In the genomic region with DNA sequence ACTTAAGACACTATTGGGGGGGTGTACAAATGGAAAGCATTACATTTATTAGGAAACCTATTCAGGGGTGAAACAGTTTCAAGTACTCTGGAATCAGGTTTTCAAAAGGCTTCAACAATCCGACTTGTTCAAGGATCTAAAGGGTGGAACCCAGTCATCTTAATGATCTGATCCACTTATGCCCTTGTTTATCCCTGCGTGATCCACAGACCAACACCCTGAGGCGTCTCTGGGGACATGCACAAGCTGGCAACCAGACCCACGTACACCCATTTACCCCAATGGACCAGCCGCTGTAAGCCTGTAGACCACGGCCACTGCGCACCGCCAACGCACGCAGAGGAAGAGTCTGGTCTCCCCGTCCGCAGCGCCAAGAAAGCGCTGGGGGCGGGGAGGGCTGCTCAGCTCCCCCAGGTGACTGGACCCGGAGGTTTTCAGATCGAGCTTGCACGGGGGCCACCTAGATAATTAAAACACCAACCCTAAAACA, we compare ENCODE assay signal across 2 cellular contexts.
A peak's percentile ranks its signal among the peaks of the same experiment; 100 is the strongest.
TF ChIP-seq lines count a peak whose summit lies in the region.

No MANE protein-coding gene starts in this region.

TF ChIP-seq in K562, 482 proteins besides CTCF, POLR2A, EP300 and RAD21 (continues in another document):
- peak; percentile 28; the same call in 1 of the 2 replicates for TF ChIP-seq CXXC5 (CRISPR knock-in tag; IDR thresholded peaks at IDR 0.05)
- TF ChIP-seq FOXJ2 (tag; IDR thresholded peaks at IDR 0.05) = no peak
- TF ChIP-seq TCF7L2 (IDR thresholded peaks at IDR 0.05; ENCODE audit: low read depth, low read length) = no peak
- TF ChIP-seq ZNF23 (CRISPR knock-in tag; IDR thresholded peaks at IDR 0.05) = no peak
- no peak for TF ChIP-seq AFF4 (CRISPR knock-in tag; IDR thresholded peaks at IDR 0.05)
- TF ChIP-seq, protein P1, sequence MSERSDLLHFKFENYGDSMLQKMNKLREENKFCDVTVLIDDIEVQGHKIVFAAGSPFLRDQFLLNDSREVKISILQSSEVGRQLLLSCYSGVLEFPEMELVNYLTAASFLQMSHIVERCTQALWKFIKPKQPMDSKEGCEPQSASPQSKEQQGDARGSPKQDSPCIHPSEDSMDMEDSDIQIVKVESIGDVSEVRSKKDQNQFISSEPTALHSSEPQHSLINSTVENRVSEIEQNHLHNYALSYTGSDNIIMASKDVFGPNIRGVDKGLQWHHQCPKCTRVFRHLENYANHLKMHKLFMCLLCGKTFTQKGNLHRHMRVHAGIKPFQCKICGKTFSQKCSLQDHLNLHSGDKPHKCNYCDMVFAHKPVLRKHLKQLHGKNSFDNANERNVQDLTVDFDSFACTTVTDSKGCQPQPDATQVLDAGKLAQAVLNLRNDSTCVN (CRISPR knock-in tag; IDR thresholded peaks at IDR 0.05) = peak; percentile 72; the same call in 1 of the 2 replicates
- 0 out of 2 replicates have a peak, but pooled peaks have one; percentile 4 for TF ChIP-seq BHLHE40 (IDR thresholded peaks at IDR 0.05; ENCODE audit: low read length)
- TF ChIP-seq, protein P2, sequence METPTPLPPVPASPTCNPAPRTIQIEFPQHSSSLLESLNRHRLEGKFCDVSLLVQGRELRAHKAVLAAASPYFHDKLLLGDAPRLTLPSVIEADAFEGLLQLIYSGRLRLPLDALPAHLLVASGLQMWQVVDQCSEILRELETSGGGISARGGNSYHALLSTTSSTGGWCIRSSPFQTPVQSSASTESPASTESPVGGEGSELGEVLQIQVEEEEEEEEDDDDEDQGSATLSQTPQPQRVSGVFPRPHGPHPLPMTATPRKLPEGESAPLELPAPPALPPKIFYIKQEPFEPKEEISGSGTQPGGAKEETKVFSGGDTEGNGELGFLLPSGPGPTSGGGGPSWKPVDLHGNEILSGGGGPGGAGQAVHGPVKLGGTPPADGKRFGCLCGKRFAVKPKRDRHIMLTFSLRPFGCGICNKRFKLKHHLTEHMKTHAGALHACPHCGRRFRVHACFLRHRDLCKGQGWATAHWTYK (CRISPR knock-in tag; IDR thresholded peaks at IDR 0.05) = peak; percentile 32; the same call in 1 of the 2 replicates
- TF ChIP-seq ZNF274 (IDR thresholded peaks at IDR 0.05; ENCODE audit: borderline replicate concordance, low read depth, low read length) = no peak
- TF ChIP-seq MIER1 (IDR thresholded peaks at IDR 0.05; ENCODE audit: low read depth) = no peak
- TF ChIP-seq ZNF395 (CRISPR knock-in tag; IDR thresholded peaks at IDR 0.05) = peak; percentile 57; the same call in 1 of the 2 replicates
- 0 out of 2 replicates have a peak, but pooled peaks have one; percentile 2 for TF ChIP-seq CHD2 (IDR thresholded peaks at IDR 0.05; ENCODE audit: low read depth, low read length)
- no peak for TF ChIP-seq HES1 (IDR thresholded peaks at IDR 0.05; ENCODE audit: low read depth)
- peak; percentile 68 to 75 for TF ChIP-seq NRF1 (conservative IDR thresholded peaks at IDR 0.05 in 1 of 2, IDR thresholded peaks at IDR 0.05 in 1 of 2)
- TF ChIP-seq ZKSCAN1 (IDR thresholded peaks at IDR 0.05; ENCODE audit: low read depth, low read length) = peak; percentile 45; the same call in 1 of the 2 replicates
- TF ChIP-seq RNF2 (IDR thresholded peaks at IDR 0.05) = no peak
- 0 out of 4 replicates have a peak, but pooled peaks of 1 of the 2 experiments have one; percentile 16 for TF ChIP-seq MAZ (CRISPR knock-in tag; conservative IDR thresholded peaks at IDR 0.05 in 1 of 2, IDR thresholded peaks at IDR 0.05 in 1 of 2)
- TF ChIP-seq MYC (IDR thresholded peaks at IDR 0.05; ENCODE audit: low read depth, low read length) = no peak
- no peak for TF ChIP-seq MYC (CRISPR knock-in tag; IDR thresholded peaks at IDR 0.05; ENCODE audit: borderline replicate concordance, low read depth)
- peak; percentile 3; the same call in 1 of the 2 replicates for TF ChIP-seq CREB1 (IDR thresholded peaks at IDR 0.05)
- no peak for TF ChIP-seq CREB1 (CRISPR knock-in tag; IDR thresholded peaks at IDR 0.05)

TF ChIP-seq in liver, 16 proteins besides CTCF, POLR2A, EP300 and RAD21:
- TF ChIP-seq YY1 (IDR thresholded peaks at IDR 0.05) = no peak
- no peak for TF ChIP-seq ATF3 (IDR thresholded peaks at IDR 0.05)
- TF ChIP-seq HNF4G (IDR thresholded peaks at IDR 0.05) = no peak
- no peak for TF ChIP-seq FOXA1 (IDR thresholded peaks at IDR 0.05)
- TF ChIP-seq, protein P3, sequence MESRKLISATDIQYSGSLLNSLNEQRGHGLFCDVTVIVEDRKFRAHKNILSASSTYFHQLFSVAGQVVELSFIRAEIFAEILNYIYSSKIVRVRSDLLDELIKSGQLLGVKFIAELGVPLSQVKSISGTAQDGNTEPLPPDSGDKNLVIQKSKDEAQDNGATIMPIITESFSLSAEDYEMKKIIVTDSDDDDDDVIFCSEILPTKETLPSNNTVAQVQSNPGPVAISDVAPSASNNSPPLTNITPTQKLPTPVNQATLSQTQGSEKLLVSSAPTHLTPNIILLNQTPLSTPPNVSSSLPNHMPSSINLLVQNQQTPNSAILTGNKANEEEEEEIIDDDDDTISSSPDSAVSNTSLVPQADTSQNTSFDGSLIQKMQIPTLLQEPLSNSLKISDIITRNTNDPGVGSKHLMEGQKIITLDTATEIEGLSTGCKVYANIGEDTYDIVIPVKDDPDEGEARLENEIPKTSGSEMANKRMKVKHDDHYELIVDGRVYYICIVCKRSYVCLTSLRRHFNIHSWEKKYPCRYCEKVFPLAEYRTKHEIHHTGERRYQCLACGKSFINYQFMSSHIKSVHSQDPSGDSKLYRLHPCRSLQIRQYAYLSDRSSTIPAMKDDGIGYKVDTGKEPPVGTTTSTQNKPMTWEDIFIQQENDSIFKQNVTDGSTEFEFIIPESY (IDR thresholded peaks at IDR 0.05) = no peak
- TF ChIP-seq TAF1 (conservative IDR thresholded peaks at IDR 0.05) = no peak
- TF ChIP-seq NR2F2 (IDR thresholded peaks at IDR 0.05) = no peak
- TF ChIP-seq, protein P4, sequence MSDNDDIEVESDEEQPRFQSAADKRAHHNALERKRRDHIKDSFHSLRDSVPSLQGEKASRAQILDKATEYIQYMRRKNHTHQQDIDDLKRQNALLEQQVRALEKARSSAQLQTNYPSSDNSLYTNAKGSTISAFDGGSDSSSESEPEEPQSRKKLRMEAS (IDR thresholded peaks at IDR 0.05) = no peak
- TF ChIP-seq JUND (IDR thresholded peaks at IDR 0.05) = no peak
- no peak for TF ChIP-seq EGR1 (IDR thresholded peaks at IDR 0.05; ENCODE audit: low read depth in 2 of 2)
- TF ChIP-seq, protein P5, sequence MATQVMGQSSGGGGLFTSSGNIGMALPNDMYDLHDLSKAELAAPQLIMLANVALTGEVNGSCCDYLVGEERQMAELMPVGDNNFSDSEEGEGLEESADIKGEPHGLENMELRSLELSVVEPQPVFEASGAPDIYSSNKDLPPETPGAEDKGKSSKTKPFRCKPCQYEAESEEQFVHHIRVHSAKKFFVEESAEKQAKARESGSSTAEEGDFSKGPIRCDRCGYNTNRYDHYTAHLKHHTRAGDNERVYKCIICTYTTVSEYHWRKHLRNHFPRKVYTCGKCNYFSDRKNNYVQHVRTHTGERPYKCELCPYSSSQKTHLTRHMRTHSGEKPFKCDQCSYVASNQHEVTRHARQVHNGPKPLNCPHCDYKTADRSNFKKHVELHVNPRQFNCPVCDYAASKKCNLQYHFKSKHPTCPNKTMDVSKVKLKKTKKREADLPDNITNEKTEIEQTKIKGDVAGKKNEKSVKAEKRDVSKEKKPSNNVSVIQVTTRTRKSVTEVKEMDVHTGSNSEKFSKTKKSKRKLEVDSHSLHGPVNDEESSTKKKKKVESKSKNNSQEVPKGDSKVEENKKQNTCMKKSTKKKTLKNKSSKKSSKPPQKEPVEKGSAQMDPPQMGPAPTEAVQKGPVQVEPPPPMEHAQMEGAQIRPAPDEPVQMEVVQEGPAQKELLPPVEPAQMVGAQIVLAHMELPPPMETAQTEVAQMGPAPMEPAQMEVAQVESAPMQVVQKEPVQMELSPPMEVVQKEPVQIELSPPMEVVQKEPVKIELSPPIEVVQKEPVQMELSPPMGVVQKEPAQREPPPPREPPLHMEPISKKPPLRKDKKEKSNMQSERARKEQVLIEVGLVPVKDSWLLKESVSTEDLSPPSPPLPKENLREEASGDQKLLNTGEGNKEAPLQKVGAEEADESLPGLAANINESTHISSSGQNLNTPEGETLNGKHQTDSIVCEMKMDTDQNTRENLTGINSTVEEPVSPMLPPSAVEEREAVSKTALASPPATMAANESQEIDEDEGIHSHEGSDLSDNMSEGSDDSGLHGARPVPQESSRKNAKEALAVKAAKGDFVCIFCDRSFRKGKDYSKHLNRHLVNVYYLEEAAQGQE (IDR thresholded peaks at IDR 0.05) = no peak
- no peak for TF ChIP-seq HNF4A (conservative IDR thresholded peaks at IDR 0.05)
- TF ChIP-seq FOXA2 (IDR thresholded peaks at IDR 0.05) = no peak
